Comparison of ENCODE assay signal across 20 cellular contexts in the genomic region with DNA sequence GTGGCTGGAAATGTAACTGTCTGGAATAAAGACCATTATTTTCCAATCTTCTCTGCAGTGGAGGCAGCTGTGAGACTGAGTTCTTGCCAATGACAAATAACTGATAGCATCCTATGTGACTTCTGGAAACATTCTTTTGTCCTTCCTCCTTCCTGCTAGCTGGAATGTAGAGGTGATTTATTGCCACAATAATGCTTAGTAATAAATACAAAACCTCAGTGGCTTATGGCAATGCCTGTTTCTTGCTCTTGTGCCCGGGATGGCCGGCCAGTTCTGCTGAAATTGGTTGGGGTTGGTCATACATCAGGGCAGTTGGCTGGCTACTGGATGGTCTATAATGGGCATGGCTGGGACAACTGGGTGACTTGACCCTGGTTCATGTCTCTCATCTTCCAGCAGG. TPM values are rescaled to one million over a fixed set of nuclear protein-coding genes. Genes with fewer than 3 reads are reported as not detected.
DNase-seq lines count a peak whose midpoint lies in the region; ATAC-seq and TF ChIP-seq lines count a peak whose summit lies in the region.
"Had no signal": no experiment of that assay in that cellular context is flagged by ENCODE, and none has a peak within 500 bp of the region (broad histone marks: within the 10 kb centered on the region; RNA-seq: fewer than 3 reads in every experiment).

No MANE protein-coding gene starts in this region.

- peak overlapping the region; percentile 81 for H3K27ac Mint-ChIP-seq in T-helper 1 cell treated with Interleukin-12 subunit alpha and Interleukin-12 subunit beta and Interleukin-4 antibody, amounts not matched to agents 30 μg/mL and 1 μg/mL, for 36 hours
- no peak overlapping the region for H3K27ac Mint-ChIP-seq in HFFc6
- peak overlapping the region; percentile 83 for H3K27ac Mint-ChIP-seq in activated CD8-positive, alpha-beta T cell treated with anti-CD3 and anti-CD28 coated beads, Interleukin-2, amount 10 ng/mL, durations not matched to agents 7 days and 5 days
- H3K27ac Mint-ChIP-seq: stimulated activated memory B cell treated with anti-CD40 and anti-IgM and Interleukin-4, amounts not matched to agents 10 μg/mL and 1 μg/mL and 100 μg/mL, for 72 hours had no signal

- no peak overlapping the region for H3K4me3 Mint-ChIP-seq in T-helper 1 cell treated with Interleukin-12 subunit alpha and Interleukin-12 subunit beta and Interleukin-4 antibody, amounts not matched to agents 30 μg/mL and 1 μg/mL, for 36 hours
- no peak overlapping the region; the same call in 1 of the 2 replicates for H3K4me3 Mint-ChIP-seq in HFFc6
- H3K4me3 Mint-ChIP-seq in activated CD8-positive, alpha-beta T cell treated with anti-CD3 and anti-CD28 coated beads, Interleukin-2, amount 10 ng/mL, durations not matched to agents 7 days and 5 days: no peak overlapping the region
- H3K4me3 Mint-ChIP-seq: stimulated activated memory B cell treated with anti-CD40 and anti-IgM and Interleukin-4, amounts not matched to agents 10 μg/mL and 1 μg/mL and 100 μg/mL, for 72 hours had no signal

- CTCF ChIA-PET in activated CD8-positive, alpha-beta T cell treated with anti-CD3 and anti-CD28 coated beads, Interleukin-2, amount 10 ng/mL, durations not matched to agents 7 days and 5 days (lab: Charles Lee): interaction anchor here (0.6 to 10.0 kb wide), 7 partner anchors 12 to 213 kb away, joined by 4 to 90 read pairs (median 26); a partner anchor contains a TSS

- no peak for TF ChIP-seq CTCF in HFFc6 (IDR thresholded peaks at IDR 0.05)

- H3K9me3 Mint-ChIP-seq in T-helper 1 cell treated with Interleukin-12 subunit alpha and Interleukin-12 subunit beta and Interleukin-4 antibody, amounts not matched to agents 30 μg/mL and 1 μg/mL, for 36 hours: peaks cover under 1% of the 10 kb centered on the region
- no peaks in the 10 kb centered on the region for H3K9me3 Mint-ChIP-seq in HFFc6
- H3K9me3 Mint-ChIP-seq in activated CD8-positive, alpha-beta T cell treated with anti-CD3 and anti-CD28 coated beads, Interleukin-2, amount 10 ng/mL, durations not matched to agents 7 days and 5 days (ENCODE audit: insufficient read depth): peaks cover under 1% of the 10 kb centered on the region
- H3K9me3 Mint-ChIP-seq: stimulated activated memory B cell treated with anti-CD40 and anti-IgM and Interleukin-4, amounts not matched to agents 10 μg/mL and 1 μg/mL and 100 μg/mL, for 72 hours had no signal

- no peaks in the 10 kb centered on the region for H3K27me3 Mint-ChIP-seq in T-helper 1 cell treated with Interleukin-12 subunit alpha and Interleukin-12 subunit beta and Interleukin-4 antibody, amounts not matched to agents 30 μg/mL and 1 μg/mL, for 36 hours (ENCODE audit: low read depth)
- peaks cover 7% of the 10 kb centered on the region for H3K27me3 Mint-ChIP-seq in HFFc6 (ENCODE audit: insufficient read depth)
- no peaks in the 10 kb centered on the region for H3K27me3 Mint-ChIP-seq in activated CD8-positive, alpha-beta T cell treated with anti-CD3 and anti-CD28 coated beads, Interleukin-2, amount 10 ng/mL, durations not matched to agents 7 days and 5 days (ENCODE audit: low read depth)

- no peak for ATAC-seq in activated CD8-positive, alpha-beta T cell treated with anti-CD3 and anti-CD28 coated beads, Interleukin-2, amount 10 ng/mL, durations not matched to agents 7 days and 5 days
- ATAC-seq in GM21723 (IDR thresholded peaks at IDR 0.05; ENCODE audit: unreplicated experiment): no peak
- ATAC-seq: Panc1; sciatic nerve; stimulated activated memory B cell treated with anti-CD40 and anti-IgM and Interleukin-4, amounts not matched to agents 10 μg/mL and 1 μg/mL and 100 μg/mL, for 72 hours had no signal

- DNase-seq in T-helper 1 cell (no peak), HFFc6 (peak; percentile 67), kidney tubule cell (ENCODE audit: low spot score) (peak; percentile 82), amygdala (lab: John Stamatoyannopoulos, UW) (no peak), SIG-M5 treated with dmso at 0.1 percent for 504 hours (lab: John Stamatoyannopoulos, UW; ENCODE audit: unreplicated experiment) (no peak)
- no peak for DNase-seq in activated CD8-positive, alpha-beta T cell treated with anti-CD3 and anti-CD28 coated beads, Interleukin-2, amount 10 ng/mL, durations not matched to agents 7 days and 5 days
- DNase-seq: aorta; dermis blood vessel endothelial cell; esophagus squamous epithelium; GF-D8; NCI-H146; NCI-H510A treated with DMSO at 0.1 percent for 48 hours; stimulated activated CD4-positive, alpha-beta T cell treated with anti-CD3 and anti-CD28 coated beads, Interleukin-4, amount 100 ng/mL, for 4 hours had no signal

- POLR2A ChIA-PET in activated CD8-positive, alpha-beta T cell treated with anti-CD3 and anti-CD28 coated beads, Interleukin-2, amount 10 ng/mL, durations not matched to agents 7 days and 5 days (lab: Charles Lee): interaction anchor here (0.9 to 2.0 kb wide), 5 partner anchors 8 to 235 kb away, joined by 3 to 8 read pairs (median 4); no protein-coding TSS in a partner anchor

- H3K4me1 Mint-ChIP-seq in T-helper 1 cell treated with Interleukin-12 subunit alpha and Interleukin-12 subunit beta and Interleukin-4 antibody, amounts not matched to agents 30 μg/mL and 1 μg/mL, for 36 hours (ENCODE audit: low read depth): peaks cover 84% of the 10 kb centered on the region
- H3K4me1 Mint-ChIP-seq in HFFc6 (ENCODE audit: low read depth): peaks cover 63% of the 10 kb centered on the region
- peaks cover 95% of the 10 kb centered on the region for H3K4me1 Mint-ChIP-seq in activated CD8-positive, alpha-beta T cell treated with anti-CD3 and anti-CD28 coated beads, Interleukin-2, amount 10 ng/mL, durations not matched to agents 7 days and 5 days (ENCODE audit: low read depth)

- H3K36me3 Mint-ChIP-seq in T-helper 1 cell treated with Interleukin-12 subunit alpha and Interleukin-12 subunit beta and Interleukin-4 antibody, amounts not matched to agents 30 μg/mL and 1 μg/mL, for 36 hours (ENCODE audit: low read depth): peaks cover 27% of the 10 kb centered on the region
- peaks cover 7% of the 10 kb centered on the region; the same call in 1 of the 2 replicates for H3K36me3 Mint-ChIP-seq in HFFc6 (ENCODE audit: low read depth)
- H3K36me3 Mint-ChIP-seq in activated CD8-positive, alpha-beta T cell treated with anti-CD3 and anti-CD28 coated beads, Interleukin-2, amount 10 ng/mL, durations not matched to agents 7 days and 5 days (ENCODE audit: low read depth): peaks cover 39% of the 10 kb centered on the region
- H3K36me3 Mint-ChIP-seq: stimulated activated memory B cell treated with anti-CD40 and anti-IgM and Interleukin-4, amounts not matched to agents 10 μg/mL and 1 μg/mL and 100 μg/mL, for 72 hours had no signal

RNA-seq across cellular contexts. Expression of a gene that starts 12.2 kb away (rescaled TPM):
- total RNA-seq in HFFc6 (2021; fragmentation: NEBNext Ultra II Directional; extraction: Animal tissue kit (Norgen Biotek cat#: 25700)): not detected
- 1 to 10 TPM in 1 of 2 experiments, under 1 TPM in 1; 0.61 to 1.7 TPM for total RNA-seq in activated CD8-positive, alpha-beta T cell treated with anti-CD3 and anti-CD28 coated beads, Interleukin-2, amount 10 ng/mL, durations not matched to agents 7 days and 5 days
- total RNA-seq: aorta; dermis blood vessel endothelial cell; esophagus squamous epithelium; lower leg skin; sciatic nerve; T-helper 2 cell treated with Interferon-gamma antibody and Interleukin-4, amounts not matched to agents 100 ng/mL and 5 ng/mL, for 36 hours had no signal

RNA-seq across cellular contexts. Expression of a gene that starts 36.5 kb away (rescaled TPM):
- not detected for total RNA-seq in HFFc6 (2021; fragmentation: NEBNext Ultra II Directional; extraction: Animal tissue kit (Norgen Biotek cat#: 25700))
- not detected for total RNA-seq in activated CD8-positive, alpha-beta T cell treated with anti-CD3 and anti-CD28 coated beads, Interleukin-2, amount 10 ng/mL, durations not matched to agents 7 days and 5 days
- total RNA-seq: aorta; dermis blood vessel endothelial cell; esophagus squamous epithelium; lower leg skin; sciatic nerve; T-helper 2 cell treated with Interferon-gamma antibody and Interleukin-4, amounts not matched to agents 100 ng/mL and 5 ng/mL, for 36 hours had no signal

Comparison
In these comparisons a context has a peak if more than half of its experiments do, and no peak if none do; other contexts are left out.
1. DNase-seq: peak in HFFc6 (single experiment) and kidney tubule cell (single experiment); none in T-helper 1 cell (0 of 5), activated CD8-positive, alpha-beta T cell treated with anti-CD3 and anti-CD28 coated beads, Interleukin-2, amount 10 ng/mL, durations not matched to agents 7 days and 5 days (single experiment), amygdala (0 of 56) and SIG-M5 treated with dmso at 0.1 percent for 504 hours (single experiment).